17 cellular contexts compared by ENCODE assay signal in the genomic region with DNA sequence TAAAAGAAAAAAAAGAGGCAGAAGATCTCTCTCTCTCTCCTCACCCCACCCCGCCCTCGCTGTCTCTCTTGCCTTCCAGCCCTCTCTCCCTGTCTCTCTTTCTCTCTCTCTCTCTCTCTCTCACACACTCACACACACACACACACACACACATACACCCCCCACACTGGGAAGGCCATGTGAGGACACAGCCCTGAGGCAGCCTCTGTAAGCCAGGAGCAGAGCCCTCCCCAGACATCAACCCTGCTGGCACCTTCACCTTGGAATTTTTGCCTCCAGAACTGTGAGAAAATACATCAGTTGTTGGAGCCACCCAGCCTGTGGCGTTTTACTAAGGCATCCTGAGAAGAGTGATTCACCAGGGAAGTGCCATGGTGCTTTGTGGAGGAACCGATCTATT. TPM values are rescaled to one million over a fixed set of nuclear protein-coding genes. Genes with fewer than 3 reads are reported as not detected.
DNase-seq lines count a peak whose midpoint lies in the region; ATAC-seq, FAIRE-seq and TF ChIP-seq lines count a peak whose summit lies in the region.
"Had no signal": no experiment of that assay in that cellular context is flagged by ENCODE, and none has a peak within 500 bp of the region (broad histone marks: within the 10 kb centered on the region; RNA-seq: fewer than 3 reads in every experiment).

No MANE protein-coding gene starts in this region.

- H3K27ac Mint-ChIP-seq in activated naive CD8-positive, alpha-beta T cell treated with anti-CD3 and anti-CD28 coated beads for 36 hours, result peak overlapping the region; percentile 74

- peak; percentile 83 for FAIRE-seq in urothelium cell line (lab: Jason Lieb, UNC)
- FAIRE-seq: TTC549 had no signal

- ATAC-seq in heart left ventricle, result peak in 3 of 4 donors; percentile 10 to 28 (median 13)
- no peak for ATAC-seq in aorta (ENCODE audit: low FRiP score)
- no peak for ATAC-seq in HG03139 (IDR thresholded peaks at IDR 0.05; ENCODE audit: unreplicated experiment)

- no peak overlapping the region for H3K4me3 Mint-ChIP-seq in activated naive CD8-positive, alpha-beta T cell treated with anti-CD3 and anti-CD28 coated beads for 36 hours
- H3K4me3 Mint-ChIP-seq: activated naive CD8-positive, alpha-beta T cell treated with anti-CD3 and anti-CD28 coated beads, Interleukin-2, amount 10 ng/mL, durations not matched to agents 7 days and 5 days had no signal

- H3K4me3 ChIP-seq in heart left ventricle, result no peak overlapping the region
- H3K4me3 ChIP-seq in right atrium auricular region, result no peak overlapping the region
- H3K4me3 ChIP-seq in mesenchymal stem cell (ENCODE audit: insufficient read depth in 1 of 2, low read depth in 1 of 2, low read length in 2 of 2), result no peak overlapping the region
- no peak overlapping the region for H3K4me3 ChIP-seq in aorta (ENCODE audit: low read length in 2 of 2)
- H3K4me3 ChIP-seq: HAP-1 had no signal

- DNase-seq in heart left ventricle (no peak), right atrium auricular region (ENCODE audit: low spot score) (no peak), mesenchymal stem cell (peak; percentile 31), urothelium cell line (ENCODE audit: low spot score) (no peak), aorta (no peak), Kasumi-1 (lab: John Stamatoyannopoulos, UW) (no peak)
- DNase-seq in activated naive CD8-positive, alpha-beta T cell treated with anti-CD3 and anti-CD28 coated beads for 36 hours, result no peak
- DNase-seq: activated naive CD8-positive, alpha-beta T cell treated with anti-CD3 and anti-CD28 coated beads, Interleukin-2, amount 10 ng/mL, durations not matched to agents 7 days and 5 days; cortex of kidney; NCI-H2081 treated with DMSO at 0.1 percent for 48 hours; stimulated activated CD4-positive, alpha-beta T cell treated with anti-CD3 and anti-CD28 coated beads, Interleukin-15, amount 100 ng/mL, for 24 hours had no signal

- peaks cover 18% of the 10 kb centered on the region for H3K36me3 Mint-ChIP-seq in activated naive CD8-positive, alpha-beta T cell treated with anti-CD3 and anti-CD28 coated beads for 36 hours

- 54 to 79% (median 70%) methylated on average over 3 to 4 of the region's 4 CpGs for WGBS in heart left ventricle, 4 donors
- 70% methylated on average over 4 of the region's 4 CpGs for WGBS in mesenchymal stem cell
- WGBS in aorta, 2 donors, result 50 to 57% methylated on average over 4 of the region's 4 CpGs

- peak overlapping the region in 2 of 12 donors; percentile 4 to 32 for H3K27ac ChIP-seq in heart left ventricle
- H3K27ac ChIP-seq in right atrium auricular region, result no peak overlapping the region
- H3K27ac ChIP-seq in mesenchymal stem cell (ENCODE audit: low read length, poor library complexity, severe bottlenecking), result no peak overlapping the region
- H3K27ac ChIP-seq in aorta (ENCODE audit: low read depth in 1 of 2, low read length in 2 of 2), result no peak overlapping the region
- H3K27ac ChIP-seq: HL-60 had no signal

- no peak overlapping the region for H2BK15ac ChIP-seq in mesenchymal stem cell (ENCODE audit: low read depth, poor library complexity, severe bottlenecking)

- no peak overlapping the region for H4K91ac ChIP-seq in mesenchymal stem cell (ENCODE audit: low read length)

- no peak overlapping the region for H3K18ac ChIP-seq in mesenchymal stem cell (ENCODE audit: low read depth in 1 of 2, low read length in 2 of 2)

- no peak overlapping the region for H3K23ac ChIP-seq in mesenchymal stem cell (ENCODE audit: low read length in 2 of 2)

- peaks cover 0 to 93% (median 67%) of the 10 kb centered on the region in 9 donors for H3K36me3 ChIP-seq in heart left ventricle
- peaks cover 57% of the 10 kb centered on the region for H3K36me3 ChIP-seq in right atrium auricular region
- peaks cover 4 to 50% of the 10 kb centered on the region in 2 experiments for H3K36me3 ChIP-seq in mesenchymal stem cell (ENCODE audit: control insufficient read depth in 1 of 2, insufficient read depth in 2 of 2, low read depth in 1 of 2, low read length in 2 of 2)
- H3K36me3 ChIP-seq in aorta (ENCODE audit: control insufficient read depth in 1 of 2, insufficient read depth in 2 of 2, low read length in 1 of 2), result no peaks in the 10 kb centered on the region
- H3K36me3 ChIP-seq: HAP-1 had no signal

- no peak overlapping the region for H3K14ac ChIP-seq in mesenchymal stem cell (ENCODE audit: low read length in 2 of 2)

- TF ChIP-seq CTCF in heart left ventricle (IDR thresholded peaks at IDR 0.05), result no peak
- no peak for TF ChIP-seq CTCF in right atrium auricular region (IDR thresholded peaks at IDR 0.05)

- peak overlapping the region in 1 of 2 experiments; percentile 29 for H3K4ac ChIP-seq in mesenchymal stem cell (ENCODE audit: low read depth in 1 of 2, low read length in 2 of 2)

- no peak overlapping the region for H2BK5ac ChIP-seq in mesenchymal stem cell (ENCODE audit: low read depth, low read length, poor library complexity, severe bottlenecking)

- no peak overlapping the region for H4K8ac ChIP-seq in mesenchymal stem cell (ENCODE audit: low read length)

- no peaks in the 10 kb centered on the region for H3K79me1 ChIP-seq in mesenchymal stem cell (replicated peaks; ENCODE audit: low read length, poor library complexity, severe bottlenecking)

- H2AFZ ChIP-seq in mesenchymal stem cell (ENCODE audit: low read depth, low read length), result no peak overlapping the region

- no peaks in the 10 kb centered on the region for H3K27me3 Mint-ChIP-seq in activated naive CD8-positive, alpha-beta T cell treated with anti-CD3 and anti-CD28 coated beads for 36 hours
- H3K27me3 Mint-ChIP-seq: activated naive CD8-positive, alpha-beta T cell treated with anti-CD3 and anti-CD28 coated beads, Interleukin-2, amount 10 ng/mL, durations not matched to agents 7 days and 5 days had no signal

- peaks cover 6 to 49% (median 32%) of the 10 kb centered on the region in 12 donors for H3K4me1 ChIP-seq in heart left ventricle
- peaks cover 0 to 25% of the 10 kb centered on the region in 2 donors for H3K4me1 ChIP-seq in right atrium auricular region
- peaks cover 3% of the 10 kb centered on the region for H3K4me1 ChIP-seq in mesenchymal stem cell (ENCODE audit: control insufficient read depth, insufficient read depth, low read depth, low read length)
- no peaks in the 10 kb centered on the region for H3K4me1 ChIP-seq in aorta (ENCODE audit: control insufficient read depth in 1 of 2, insufficient read depth in 2 of 2, low read length in 2 of 2)
- H3K4me1 ChIP-seq: HAP-1 had no signal

- no peak overlapping the region for H3K4me2 ChIP-seq in mesenchymal stem cell (ENCODE audit: low read length, poor library complexity, severe bottlenecking)

- H3K9ac ChIP-seq in mesenchymal stem cell (ENCODE audit: low read length), result peak overlapping the region; percentile 63
- H3K9ac ChIP-seq: parathyroid adenoma had no signal

- H3K9me3 ChIP-seq in heart left ventricle (no peaks in the 10 kb centered on the region), right atrium auricular region (no peaks in the 10 kb centered on the region), mesenchymal stem cell (ENCODE audit: control insufficient read depth, low read length) (no peaks in the 10 kb centered on the region), aorta (ENCODE audit: control insufficient read depth, low read length) (no peaks in the 10 kb centered on the region)
- H3K9me3 ChIP-seq: HAP-1 had no signal

- no peak overlapping the region for H2AK5ac ChIP-seq in mesenchymal stem cell (ENCODE audit: low read length, severe bottlenecking)

- intact Hi-C loops in heart left ventricle (cut with DNase I) (loop anchor here (1.0 to 10.0 kb wide), 9 partner anchors 34 to 341 kb away; a partner anchor contains a TSS), aorta (cut with DNase I) (loop anchor here (1.0 to 5.0 kb wide), 3 partner anchors 34 to 341 kb away; no protein-coding TSS in a partner anchor)

- H2BK12ac ChIP-seq in mesenchymal stem cell (ENCODE audit: low read length in 2 of 2), result no peak overlapping the region

- H2BK120ac ChIP-seq in mesenchymal stem cell (ENCODE audit: low read depth, low read length), result no peak overlapping the region

- peaks cover 35% of the 10 kb centered on the region for H3K4me1 Mint-ChIP-seq in activated naive CD8-positive, alpha-beta T cell treated with anti-CD3 and anti-CD28 coated beads for 36 hours

- H3K27me3 ChIP-seq in heart left ventricle (no peaks in the 10 kb centered on the region), right atrium auricular region (no peaks in the 10 kb centered on the region), mesenchymal stem cell (ENCODE audit: control insufficient read depth in 1 of 2, insufficient read depth in 1 of 2, low read length in 2 of 2) (peaks cover 0 to 24% of the 10 kb centered on the region in 2 experiments), aorta (ENCODE audit: control insufficient read depth in 1 of 2, insufficient read depth in 2 of 2, low read length in 1 of 2) (no peaks in the 10 kb centered on the region)

- no peaks in the 10 kb centered on the region for H3K9me3 Mint-ChIP-seq in activated naive CD8-positive, alpha-beta T cell treated with anti-CD3 and anti-CD28 coated beads for 36 hours
- H3K9me3 Mint-ChIP-seq: activated naive CD8-positive, alpha-beta T cell treated with anti-CD3 and anti-CD28 coated beads, Interleukin-2, amount 10 ng/mL, durations not matched to agents 7 days and 5 days had no signal

- no peak for TF ChIP-seq POLR2A in heart left ventricle (IDR thresholded peaks at IDR 0.05)

RNA-seq across cellular contexts. Expression of a gene that starts 14.7 kb away (rescaled TPM):
- 100 to 1,000 TPM in 1 of 9 donors, 10 to 100 TPM in 8; 16.9 to 103 (median 24.5) TPM for total RNA-seq in heart left ventricle
- 10 to 100 TPM; 23.9 to 24.6 TPM for polyA plus RNA-seq in heart left ventricle
- 10 to 100 TPM; 13.8 to 29.5 TPM for total RNA-seq in right atrium auricular region
- 10 to 100 TPM; 55.0 to 56.3 TPM for total RNA-seq in activated naive CD8-positive, alpha-beta T cell treated with anti-CD3 and anti-CD28 coated beads for 36 hours
- polyA plus RNA-seq in mesenchymal stem cell (2013, experiment 1 of 2), result 4.5 TPM
- 4.5 TPM for polyA plus RNA-seq in mesenchymal stem cell (2013, experiment 2 of 2)
- 100 to 1,000 TPM in 1 of 2 donors, 10 to 100 TPM in 1; 67.7 to 113 TPM for total RNA-seq in aorta
- 10 to 100 TPM; 40.2 to 58.8 TPM for polyA plus RNA-seq in aorta

RNA-seq across cellular contexts. Expression of a gene that starts 55.7 kb away (rescaled TPM):
- total RNA-seq in heart left ventricle, result 10 to 100 TPM in 2 of 9 donors, 1 to 10 TPM in 5, not detected in 2; 1.7 to 26.5 (median 5.7) TPM
- 1 to 10 TPM; 2.8 to 3.2 TPM for polyA plus RNA-seq in heart left ventricle
- total RNA-seq in right atrium auricular region, result 1 to 10 TPM in 1 of 2 donors, under 1 TPM in 1; 0.24 to 2.1 TPM
- under 1 TPM; 0.70 to 0.95 TPM for total RNA-seq in activated naive CD8-positive, alpha-beta T cell treated with anti-CD3 and anti-CD28 coated beads for 36 hours
- not detected for polyA plus RNA-seq in mesenchymal stem cell (2013, experiment 1 of 2)
- not detected for polyA plus RNA-seq in mesenchymal stem cell (2013, experiment 2 of 2)
- 10 to 100 TPM in 1 of 2 donors, 1 to 10 TPM in 1; 7.0 to 10.5 TPM for total RNA-seq in aorta
- 1 to 10 TPM in 1 of 2 donors, under 1 TPM in 1; 0.82 to 1.8 TPM for polyA plus RNA-seq in aorta
- total RNA-seq: mononuclear cell had no signal

Comparison
In these comparisons a context has a peak if more than half of its experiments do, and no peak if none do; other contexts are left out.
1. ATAC-seq: peak in heart left ventricle (3 of 4); none in aorta (single experiment) and HG03139 (single experiment).